In the genomic region with DNA sequence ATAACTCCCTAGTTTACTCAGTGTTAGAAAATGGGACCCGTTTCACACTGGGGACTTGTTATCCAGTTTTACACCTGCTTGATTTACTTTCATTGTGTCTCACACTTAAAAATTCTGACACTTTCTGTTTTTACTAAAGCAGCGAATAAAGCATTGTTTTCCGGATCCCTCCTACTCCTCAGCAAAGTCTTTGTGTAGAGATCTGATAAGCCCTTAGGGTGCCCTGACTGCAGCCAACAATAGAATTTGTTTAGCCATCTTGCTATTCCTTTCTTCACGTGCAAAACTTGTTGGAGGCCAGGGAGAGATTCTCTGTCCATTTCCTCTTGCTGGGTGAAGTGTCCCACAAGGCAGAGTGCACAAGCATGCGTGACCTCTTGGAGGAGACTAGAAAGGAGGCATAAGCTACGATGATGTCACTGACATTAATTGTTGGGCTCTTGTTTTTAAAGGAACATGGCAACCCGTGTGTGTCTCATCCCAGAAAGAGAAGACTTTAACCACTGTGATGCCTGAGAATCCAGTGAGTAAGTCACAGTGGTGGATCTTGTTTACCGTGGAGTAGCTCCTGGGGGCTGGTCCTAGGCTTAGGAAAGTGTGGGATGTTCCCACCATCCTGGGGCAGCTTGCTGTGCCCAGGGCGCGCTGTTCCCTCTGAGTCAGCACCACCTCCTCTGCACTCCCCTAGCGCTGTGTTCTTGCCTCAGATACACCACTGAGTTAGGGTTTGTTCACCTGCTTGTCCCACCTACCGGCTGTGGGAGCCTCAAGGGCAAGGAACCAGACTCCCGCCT, we compare ENCODE assay signal across 11 cellular contexts. TPM values are rescaled to one million over a fixed set of nuclear protein-coding genes. Genes with fewer than 3 reads are reported as not detected.
DNase-seq lines count a peak whose midpoint lies in the region; ATAC-seq, FAIRE-seq and TF ChIP-seq lines count a peak whose summit lies in the region.
"Had no signal": no experiment of that assay in that cellular context is flagged by ENCODE, and none has a peak within 500 bp of the region (broad histone marks: within the 10 kb centered on the region; RNA-seq: fewer than 3 reads in every experiment).

No MANE protein-coding gene starts in this region.

- no TSS peak for BruUV-seq in K562 (replicated peaks; lab: Mats Ljungman, UMichigan)

- FAIRE-seq in K562 (lab: Jason Lieb, UNC) = peak; percentile 35
- FAIRE-seq: frontal cortex, TTC549 had no signal

- no peaks in the 10 kb centered on the region for H3K9me3 Mint-ChIP-seq in activated T-cell treated with anti-CD3 and anti-CD28 coated beads, Interleukin-2, amount 50 U/mL, for 72 hours
- H3K9me3 Mint-ChIP-seq: CD4-positive, CD25-positive, alpha-beta regulatory T cell had no signal

- peak; percentile 29 to 32 for ATAC-seq in activated T-cell treated with anti-CD3 and anti-CD28 coated beads, Interleukin-2, amount 50 U/mL, for 72 hours (replicated peaks in 1 of 2)
- peak; percentile 25 for ATAC-seq in K562

- CTCF ChIA-PET in K562 (lab: Yijun Ruan, JAX; ENCODE audit: low intra/inter-chr PET ratio) = no interaction called here

- TF ChIP-seq CTCF in K562 (IDR thresholded peaks at IDR 0.05 in 2 of 3, conservative IDR thresholded peaks at IDR 0.05 in 1 of 3; ENCODE audit: insufficient read depth in 2 of 3, low read depth in 1 of 3, low read length in 3 of 3) = no peak
- TF ChIP-seq CTCF in tibial artery (IDR thresholded peaks at IDR 0.05) = peak in 1 of 2 experiments; percentile 5

- POLR2A ChIA-PET in K562 (lab: Yijun Ruan, JAX) = interaction anchor here (0.8 to 4.4 kb wide), 3 partner anchors 13 to 96 kb away, joined by 3 to 37 read pairs (median 5); no protein-coding TSS in a partner anchor

- H3K4me1 Mint-ChIP-seq in activated T-cell treated with anti-CD3 and anti-CD28 coated beads, Interleukin-2, amount 50 U/mL, for 72 hours (ENCODE audit: low read depth) = peaks cover 55% of the 10 kb centered on the region

- peak overlapping the region; percentile 9 to 26 for H3K4me3 Mint-ChIP-seq in activated T-cell treated with anti-CD3 and anti-CD28 coated beads, Interleukin-2, amount 50 U/mL, for 72 hours
- H3K4me3 Mint-ChIP-seq: CD4-positive, CD25-positive, alpha-beta regulatory T cell had no signal

- H3K9me1 ChIP-seq in K562 (ENCODE audit: control insufficient read depth, insufficient read depth, low read length) = no peaks in the 10 kb centered on the region

- 0 out of 4 replicates have a peak, but pooled peaks of 1 of the 2 experiments have one; percentile 9 for TF ChIP-seq RAD21 in K562 (CRISPR knock-in tag; conservative IDR thresholded peaks at IDR 0.05 in 1 of 2, IDR thresholded peaks at IDR 0.05 in 1 of 2)

- no peak for TF ChIP-seq EP300 in K562 (IDR thresholded peaks at IDR 0.05; ENCODE audit: low read length)

- no peaks in the 10 kb centered on the region for H3K27me3 Mint-ChIP-seq in activated T-cell treated with anti-CD3 and anti-CD28 coated beads, Interleukin-2, amount 50 U/mL, for 72 hours (ENCODE audit: low read depth)
- H3K27me3 Mint-ChIP-seq: CD4-positive, CD25-positive, alpha-beta regulatory T cell had no signal

- peaks cover 8 to 20% of the 10 kb centered on the region in 2 donors for H3K36me3 Mint-ChIP-seq in activated T-cell treated with anti-CD3 and anti-CD28 coated beads, Interleukin-2, amount 50 U/mL, for 72 hours (ENCODE audit: insufficient read depth in 2 of 2)
- H3K36me3 Mint-ChIP-seq: CD4-positive, CD25-positive, alpha-beta regulatory T cell had no signal

- DNase-seq in activated T-cell treated with anti-CD3 and anti-CD28 coated beads, Interleukin-2, amount 50 U/mL, for 72 hours = no peak
- DNase-seq in activated T-cell treated with anti-CD3 and anti-CD28 coated beads for 4 hours = no peak
- no peak for DNase-seq in K562 (ENCODE audit: extremely low read depth in 1 of 4, low spot score in 3 of 4)
- DNase-seq in tibial artery = peak in 1 of 2 donors; percentile 71
- no peak for DNase-seq in SHP77 (lab: John Stamatoyannopoulos, UW)
- no peak for DNase-seq in activated effector memory CD4-positive, alpha-beta T cell treated with Interleukin-2 at 50 U/mL for 16 hours
- DNase-seq in 8988T = no peak
- DNase-seq: CD4-positive, CD25-positive, alpha-beta regulatory T cell had no signal

- H3K9ac ChIP-seq in K562 (ENCODE audit: insufficient read depth in 1 of 2, low read depth in 2 of 2, low read length in 2 of 2) = peak overlapping the region in 1 of 2 experiments; percentile 74; a peak in 2 of 4 replicates

- H3K9me3 ChIP-seq in K562 (replicated peaks; ENCODE audit: control insufficient read depth, insufficient read depth, low read depth, low read length) = no peaks in the 10 kb centered on the region
- H3K9me3 ChIP-seq in tibial artery = no peaks in the 10 kb centered on the region

- H3K4me2 ChIP-seq in K562 (ENCODE audit: insufficient read depth, low read length) = no peak overlapping the region

- H3K27me3 ChIP-seq in K562 (ENCODE audit: control insufficient read depth in 2 of 2, insufficient read depth in 2 of 2, low read length in 2 of 2) = no peaks in the 10 kb centered on the region
- no peaks in the 10 kb centered on the region for H3K27me3 ChIP-seq in layer of hippocampus (ENCODE audit: control insufficient read depth, insufficient read depth, low read length)
- no peaks in the 10 kb centered on the region for H3K27me3 ChIP-seq in tibial artery

- peaks cover 19% of the 10 kb centered on the region for H3K36me3 ChIP-seq in K562 (ENCODE audit: control insufficient read depth, insufficient read depth, low read length)
- H3K36me3 ChIP-seq in tibial artery = no peaks in the 10 kb centered on the region

- H3K27ac ChIP-seq in K562 (ENCODE audit: extremely low read depth, low read depth, low read length) (no peak overlapping the region), layer of hippocampus (ENCODE audit: low read depth, low read length) (peak overlapping the region; percentile 59), tibial artery (peak overlapping the region; percentile 88 to 89)

- H3K79me2 ChIP-seq in K562 (ENCODE audit: control insufficient read depth, insufficient read depth, low read length) = no peaks in the 10 kb centered on the region

- no peaks in the 10 kb centered on the region for H4K20me1 ChIP-seq in K562 (replicated peaks; ENCODE audit: control insufficient read depth, insufficient read depth, low read length)

- H3K27ac Mint-ChIP-seq in activated T-cell treated with anti-CD3 and anti-CD28 coated beads, Interleukin-2, amount 50 U/mL, for 72 hours = no peak overlapping the region

- WGBS in K562 (ENCODE audit: insufficient coverage, low coverage, missing lambda C conversion rate) = 59% methylated on average over 13 of the region's 13 CpGs

- in situ Hi-C loops in K562 (cut with MboI) = no loop called here

- intact Hi-C loops in K562 (cut with micrococcal nuclease) (no loop called here), tibial artery (cut with DNase I; ENCODE audit: low total_unique reads) (no loop called here)

- no peak for TF ChIP-seq POLR2A in K562 (conservative IDR thresholded peaks at IDR 0.05)

- peaks cover 12 to 28% of the 10 kb centered on the region in 2 experiments; a peak in 4 of 5 replicates for H3K4me1 ChIP-seq in K562 (replicated peaks in 1 of 2; ENCODE audit: control insufficient read depth in 2 of 2, insufficient read depth in 2 of 2, low read length in 2 of 2)
- H3K4me1 ChIP-seq in tibial artery = peaks cover 0 to 100% (median 87%) of the 10 kb centered on the region in 4 donors

- H3K4me3 ChIP-seq in K562 = no peak overlapping the region
- H3K4me3 ChIP-seq in tibial artery = no peak overlapping the region

- H2AFZ ChIP-seq in K562 (ENCODE audit: low read depth, low read length) = no peak overlapping the region

TF ChIP-seq in K562, 482 proteins besides CTCF, POLR2A, EP300 and RAD21 (continues in another document):
- TF ChIP-seq NELFE (IDR thresholded peaks at IDR 0.05; ENCODE audit: insufficient read depth, insufficient read length) = no peak
- TF ChIP-seq, protein P1, sequence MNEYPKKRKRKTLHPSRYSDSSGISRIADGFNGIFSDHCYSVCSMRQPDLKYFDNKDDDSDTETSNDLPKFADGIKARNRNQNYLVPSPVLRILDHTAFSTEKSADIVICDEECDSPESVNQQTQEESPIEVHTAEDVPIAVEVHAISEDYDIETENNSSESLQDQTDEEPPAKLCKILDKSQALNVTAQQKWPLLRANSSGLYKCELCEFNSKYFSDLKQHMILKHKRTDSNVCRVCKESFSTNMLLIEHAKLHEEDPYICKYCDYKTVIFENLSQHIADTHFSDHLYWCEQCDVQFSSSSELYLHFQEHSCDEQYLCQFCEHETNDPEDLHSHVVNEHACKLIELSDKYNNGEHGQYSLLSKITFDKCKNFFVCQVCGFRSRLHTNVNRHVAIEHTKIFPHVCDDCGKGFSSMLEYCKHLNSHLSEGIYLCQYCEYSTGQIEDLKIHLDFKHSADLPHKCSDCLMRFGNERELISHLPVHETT (CRISPR knock-in tag; conservative IDR thresholded peaks at IDR 0.05 in 1 of 2, IDR thresholded peaks at IDR 0.05 in 1 of 2) = peak in 1 of 2 experiments; percentile 37; a peak in 1 of 4 replicates
- no peak for TF ChIP-seq MCM5 (IDR thresholded peaks at IDR 0.05; ENCODE audit: low read depth)
- no peak for TF ChIP-seq TCF7L2 (IDR thresholded peaks at IDR 0.05; ENCODE audit: low read depth, low read length)

RNA-seq across cellular contexts. Expression of a gene that starts 27.7 kb away (rescaled TPM):
- 100 to 1,000 TPM; 227 to 322 TPM for total RNA-seq in activated T-cell treated with anti-CD3 and anti-CD28 coated beads, Interleukin-2, amount 50 U/mL, for 72 hours
- 173 and 222 TPM in 2 replicates for total RNA-seq in K562 (2011; cell fraction: chromatin; rRNA removed; ENCODE audit: low replicate concordance)
- 77.0 and 99.7 TPM in 2 replicates for total RNA-seq in K562 (2011; cell fraction: nucleolus; rRNA removed)
- total RNA-seq in K562 (2011; cell fraction: nucleoplasm; rRNA removed) = 107 and 133 TPM in 2 replicates
- total RNA-seq in K562 (2014; rRNA removed) (33.6 and 42.7 TPM in 2 replicates), K562 (2014; rRNA removed; fragmentation: Illumina TruSeq; extraction: Trizol) (35.0 and 36.8 TPM in 2 replicates), K562 (2015; rRNA removed; fragmentation: Illumina TruSeq; extraction: Trizol) (22.9 and 23.7 TPM in 2 replicates), K562 (2021) (63.5 and 64.2 TPM in 2 replicates)
- polyA plus RNA-seq in K562 (2011; rRNA removed) (38.1 and 47.3 TPM in 2 replicates), K562 (2014; fragmentation: Illumina TruSeq; extraction: Trizol) (40.3 and 43.0 TPM in 2 replicates), K562 (2014; fragmentation: Nextera tagmentation; extraction: Ambion mirVana) (1 to 10 TPM; 4.7 to 5.9 TPM), K562 (2014; rRNA removed) (23.3 and 24.0 TPM in 2 replicates)
- 28.3 and 36.5 TPM in 2 replicates for polyA plus RNA-seq in K562 (2011; cell fraction: cytosol; rRNA removed)
- polyA plus RNA-seq in K562 (2011; cell fraction: nucleus; rRNA removed) = 46.0 and 76.1 TPM in 2 replicates
- polyA plus RNA-seq in K562 (2012) = 31.7 and 42.8 TPM in 2 replicates
- polyA minus RNA-seq in K562 (2011; rRNA and poly(A)+ RNA removed) = 82.4 and 92.6 TPM in 2 replicates
- 47.4 and 54.4 TPM in 2 replicates for polyA minus RNA-seq in K562 (2011; cell fraction: cytosol; rRNA and poly(A)+ RNA removed)
- polyA minus RNA-seq in K562 (2011; cell fraction: nucleus; rRNA and poly(A)+ RNA removed) = 66.9 and 104 TPM in 2 replicates
